In genomic region chr3:12904951-12905315, GRCh38 we compare ENCODE assay signal across 15 cellular contexts.
"Had no signal": no experiment of that assay in that cellular context is flagged by ENCODE, and none has a peak within 500 bp of the region (broad histone marks: within the 10 kb centered on the region; RNA-seq: fewer than 3 reads in every experiment).

No MANE protein-coding gene starts in this region.

- H3K27ac ChIP-seq: breast epithelium, hepatocyte, tibial artery, uterus had no signal

- ATAC-seq: activated CD4-positive, CD25-positive, alpha-beta regulatory T cell treated with anti-CD3 and anti-CD28 coated beads, Interleukin-2, amount 50 U/mL, for 24 hours; naive thymus-derived CD4-positive, alpha-beta T cell had no signal

- H3K9me3 ChIP-seq: breast epithelium, tibial artery, uterus had no signal

- H3K9me3 Mint-ChIP-seq: activated CD4-positive, alpha-beta memory T cell treated with anti-CD3 and anti-CD28 coated beads, Interleukin-2, amount 10 ng/mL, durations not matched to agents 7 days and 5 days; activated naive CD8-positive, alpha-beta T cell treated with anti-CD3 and anti-CD28 coated beads, Interleukin-2, amount 10 ng/mL, durations not matched to agents 7 days and 5 days; naive thymus-derived CD4-positive, alpha-beta T cell had no signal

- H3K27me3 ChIP-seq: breast epithelium, hepatocyte, tibial artery, uterus had no signal

- H3K4me1 ChIP-seq: breast epithelium, uterus had no signal

- FAIRE-seq: colon had no signal

- H3K4me1 Mint-ChIP-seq: activated CD4-positive, alpha-beta memory T cell treated with anti-CD3 and anti-CD28 coated beads, Interleukin-2, amount 10 ng/mL, durations not matched to agents 7 days and 5 days had no signal

- H3K27me3 Mint-ChIP-seq: activated CD4-positive, alpha-beta memory T cell treated with anti-CD3 and anti-CD28 coated beads, Interleukin-2, amount 10 ng/mL, durations not matched to agents 7 days and 5 days; activated naive CD8-positive, alpha-beta T cell treated with anti-CD3 and anti-CD28 coated beads, Interleukin-2, amount 10 ng/mL, durations not matched to agents 7 days and 5 days; naive thymus-derived CD4-positive, alpha-beta T cell had no signal

- DNase-seq: activated CD4-positive, alpha-beta memory T cell treated with anti-CD3 and anti-CD28 coated beads, Interleukin-2, amount 10 ng/mL, durations not matched to agents 7 days and 5 days; activated naive CD8-positive, alpha-beta T cell treated with anti-CD3 and anti-CD28 coated beads, Interleukin-2, amount 10 ng/mL, durations not matched to agents 7 days and 5 days; anterior cingulate cortex; foreskin melanocyte; kidney glomerular epithelial cell; midbrain; naive thymus-derived CD4-positive, alpha-beta T cell; nucleus accumbens; tibial artery; uterus had no signal

- H3K36me3 ChIP-seq: uterus had no signal

- H3K4me3 Mint-ChIP-seq: activated CD4-positive, alpha-beta memory T cell treated with anti-CD3 and anti-CD28 coated beads, Interleukin-2, amount 10 ng/mL, durations not matched to agents 7 days and 5 days; activated naive CD8-positive, alpha-beta T cell treated with anti-CD3 and anti-CD28 coated beads, Interleukin-2, amount 10 ng/mL, durations not matched to agents 7 days and 5 days; naive thymus-derived CD4-positive, alpha-beta T cell had no signal

- H3K27ac Mint-ChIP-seq: activated CD4-positive, alpha-beta memory T cell treated with anti-CD3 and anti-CD28 coated beads, Interleukin-2, amount 10 ng/mL, durations not matched to agents 7 days and 5 days; activated naive CD8-positive, alpha-beta T cell treated with anti-CD3 and anti-CD28 coated beads, Interleukin-2, amount 10 ng/mL, durations not matched to agents 7 days and 5 days had no signal

- H3K4me3 ChIP-seq: breast epithelium, hepatocyte, lung, tibial artery, uterus had no signal
